In genomic region chr14:105165134-105165704, GRCh38 we compare ENCODE assay signal across 14 cellular contexts. TPM values are rescaled to one million over a fixed set of nuclear protein-coding genes. Genes with fewer than 3 reads are reported as not detected.
DNase-seq lines count a peak whose midpoint lies in the region; ATAC-seq, FAIRE-seq and TF ChIP-seq lines count a peak whose summit lies in the region.
"Had no signal": no experiment of that assay in that cellular context is flagged by ENCODE, and none has a peak within 500 bp of the region (broad histone marks: within the 10 kb centered on the region; RNA-seq: fewer than 3 reads in every experiment).

No MANE protein-coding gene starts in this region.

- H3K4me3 ChIP-seq in HepG2 (replicated peaks in 1 of 3; ENCODE audit: insufficient read depth in 1 of 3, low read depth in 2 of 3, low read length in 3 of 3) (no peak overlapping the region), right lobe of liver (no peak overlapping the region), bronchial epithelial cell (ENCODE audit: low read depth, low read length) (peak overlapping the region; percentile 34), left lung (no peak overlapping the region)

- in situ Hi-C loops in HepG2 (cut with HindIII; ENCODE audit: extremely low pct_ligation_motif_present, low pct_unique_long_range_greater_than_20kb) = no loop called here

- no peaks in the 10 kb centered on the region for H3K9me3 ChIP-seq in HepG2 (ENCODE audit: low read length)
- H3K9me3 ChIP-seq in right lobe of liver = no peaks in the 10 kb centered on the region
- H3K9me3 ChIP-seq in left lung = no peaks in the 10 kb centered on the region

- POLR2A ChIA-PET in HepG2 (lab: Yijun Ruan, JAX) = no interaction called here

- peaks cover 19% of the 10 kb centered on the region for H3K27me3 Mint-ChIP-seq in type B pancreatic cell

- intact Hi-C loops in HepG2 (cut with micrococcal nuclease; ENCODE audit: unreplicated experiment) (no loop called here), right lobe of liver (cut with DNase I) (no loop called here), left lung (cut with DNase I) (no loop called here)

- H3K36me3 Mint-ChIP-seq in type B pancreatic cell = no peaks in the 10 kb centered on the region
- H3K36me3 Mint-ChIP-seq: T-cell had no signal

- no peak overlapping the region for H3K4me2 ChIP-seq in HepG2 (ENCODE audit: low read depth, low read length)

- 0% methylated on average over 4 of the region's 10 CpGs for WGBS in HepG2 (ENCODE audit: low lambda C conversion rate)
- 83% methylated on average over 1 of the region's 10 CpGs for whole genome bisulfite sequencing in right lobe of liver (ENCODE audit: insufficient coverage, low coverage, low lambda C conversion rate, missing lambda C conversion rate)

- H3K9me3 Mint-ChIP-seq in type B pancreatic cell = no peaks in the 10 kb centered on the region
- H3K9me3 Mint-ChIP-seq: activated CD4-positive, alpha-beta T cell treated with anti-CD3 and anti-CD28 coated beads, Interleukin-2, amount 10 ng/mL, durations not matched to agents 24 days and 14 days; endodermal cell; T-cell had no signal

- H4K20me1 ChIP-seq in HepG2 (ENCODE audit: insufficient read depth, low read length) = no peaks in the 10 kb centered on the region; the same call in 1 of the 2 replicates

- H3K4me1 ChIP-seq in HepG2 (ENCODE audit: insufficient read depth, low read length) (no peaks in the 10 kb centered on the region), right lobe of liver (peaks cover 0 to 5% (median 0%) of the 10 kb centered on the region in 4 donors), left lung (peaks cover 3 to 26% of the 10 kb centered on the region in 2 donors)

- TF ChIP-seq POLR2A in HepG2 (IDR thresholded peaks at IDR 0.05; ENCODE audit: insufficient read depth in 1 of 2, low read depth in 2 of 2, low read length in 2 of 2) (no peak), right lobe of liver (IDR thresholded peaks at IDR 0.05) (no peak)

- no peaks in the 10 kb centered on the region for H3K4me1 Mint-ChIP-seq in type B pancreatic cell (ENCODE audit: unreplicated experiment)
- H3K4me1 Mint-ChIP-seq: endodermal cell had no signal

- H3K9ac ChIP-seq in HepG2 (ENCODE audit: insufficient read depth, low read depth, low read length) = no peak overlapping the region

- FAIRE-seq in HepG2 (lab: Jason Lieb, UNC) (no peak), bronchial epithelial cell (lab: Jason Lieb, UNC) (no peak)
- FAIRE-seq: GM18507 had no signal

- no peak for TF ChIP-seq RAD21 in HepG2 (CRISPR knock-in tag; IDR thresholded peaks at IDR 0.05)

- no peak for DNase-seq in HepG2 (ENCODE audit: low spot score)
- DNase-seq in right lobe of liver = no peak
- DNase-seq in NCI-H524 treated with DMSO at 0.1 percent for 48 hours (lab: John Stamatoyannopoulos, UW) = peak; percentile 16
- DNase-seq in bronchial epithelial cell (ENCODE audit: low read depth) = no peak
- DNase-seq in type B pancreatic cell (ENCODE audit: extremely low spot score, unreplicated experiment) = no peak
- DNase-seq in dedifferentiated amniotic fluid mesenchymal stem cell (ENCODE audit: extremely low spot score) = no peak
- DNase-seq in occipital lobe (lab: John Stamatoyannopoulos, UW) = no peak
- no peak for DNase-seq in left lung
- DNase-seq: activated CD4-positive, alpha-beta T cell treated with anti-CD3 and anti-CD28 coated beads, Interleukin-2, amount 10 ng/mL, durations not matched to agents 24 days and 14 days; endodermal cell; head of caudate nucleus; KBM-7; T-cell had no signal

- peak overlapping the region; percentile 34 for H3K4me3 Mint-ChIP-seq in type B pancreatic cell
- H3K4me3 Mint-ChIP-seq: activated CD4-positive, alpha-beta T cell treated with anti-CD3 and anti-CD28 coated beads, Interleukin-2, amount 10 ng/mL, durations not matched to agents 24 days and 14 days; endodermal cell had no signal

- H3K27me3 ChIP-seq in HepG2 (ENCODE audit: control insufficient read depth in 1 of 2, insufficient read depth in 2 of 2, low read length in 2 of 2) = peaks cover 24 to 77% of the 10 kb centered on the region in 2 experiments
- no peaks in the 10 kb centered on the region for H3K27me3 ChIP-seq in right lobe of liver
- H3K27me3 ChIP-seq in bronchial epithelial cell (ENCODE audit: control insufficient read depth, insufficient read depth, low read length) = no peaks in the 10 kb centered on the region
- H3K27me3 ChIP-seq in left lung = peaks cover 0 to 37% of the 10 kb centered on the region in 2 donors

- H3K27ac ChIP-seq in HepG2 (ENCODE audit: extremely low read length, insufficient read depth, low read length) (no peak overlapping the region), right lobe of liver (no peak overlapping the region), left lung (no peak overlapping the region)

- H3K36me3 ChIP-seq in HepG2 (replicated peaks in 1 of 2; ENCODE audit: control insufficient read depth in 1 of 2, insufficient read depth in 2 of 2, low read length in 2 of 2) = no peaks in the 10 kb centered on the region
- H3K36me3 ChIP-seq in right lobe of liver = no peaks in the 10 kb centered on the region
- H3K36me3 ChIP-seq in bronchial epithelial cell (ENCODE audit: control insufficient read depth, insufficient read depth, low read length) = peaks cover 8% of the 10 kb centered on the region
- H3K36me3 ChIP-seq in left lung = no peaks in the 10 kb centered on the region

- TF ChIP-seq CTCF in HepG2 (CRISPR knock-in tag; IDR thresholded peaks at IDR 0.05) (no peak), right lobe of liver (IDR thresholded peaks at IDR 0.05) (no peak), bronchial epithelial cell (IDR thresholded peaks at IDR 0.05; ENCODE audit: insufficient read depth, low read length, severe bottlenecking) (no peak), type B pancreatic cell (conservative IDR thresholded peaks at IDR 0.05) (no peak), left lung (IDR thresholded peaks at IDR 0.05) (no peak)

- no TSS peak for BruUV-seq in HepG2 (replicated peaks; lab: Mats Ljungman, UMichigan)

- H3K79me2 ChIP-seq in HepG2 (ENCODE audit: insufficient read depth, low read length) = no peaks in the 10 kb centered on the region

- TF ChIP-seq EP300 in HepG2 (IDR thresholded peaks at IDR 0.05; ENCODE audit: low read depth in 2 of 2, low read length in 2 of 2) (no peak), HepG2 (CRISPR knock-in tag; IDR thresholded peaks at IDR 0.05; ENCODE audit: borderline replicate concordance) (no peak)

- H3K27ac Mint-ChIP-seq in type B pancreatic cell = no peak overlapping the region
- H3K27ac Mint-ChIP-seq: activated CD4-positive, alpha-beta T cell treated with anti-CD3 and anti-CD28 coated beads, Interleukin-2, amount 10 ng/mL, durations not matched to agents 24 days and 14 days; endodermal cell had no signal

- no peak overlapping the region for H2AFZ ChIP-seq in HepG2 (ENCODE audit: low read length)

- ATAC-seq in HepG2 (peak; percentile 15; the same call in 2 of the 3 replicates), right lobe of liver (no peak), left lung (no peak)
- ATAC-seq: T-cell had no signal

- CTCF ChIA-PET in HepG2 (lab: Yijun Ruan, JAX; ENCODE audit: low intra/inter-chr PET ratio, low total read pairs) = no interaction called here

RNA-seq across cellular contexts. Expression of gene JAG2, which starts 3.4 kb away (rescaled TPM):
- total RNA-seq in HepG2 (2016; rRNA removed; fragmentation: Illumina TruSeq; extraction: Trizol) (0.04 TPM in 1 of 2 replicates, not detected in the other), right lobe of liver (1 to 10 TPM; 1.1 to 3.5 (median 1.2) TPM), bronchial epithelial cell (31.6 and 45.3 TPM in 2 replicates), type B pancreatic cell (ENCODE audit: low replicate concordance) (16.5 and 37.1 TPM in 2 replicates), occipital lobe (31.7 TPM), left lung (10 to 100 TPM; 32.0 to 34.2 TPM)
- not detected in 2 replicates for total RNA-seq in HepG2 (2016; cell fraction: cytosol; rRNA removed; fragmentation: Illumina TruSeq; extraction: Trizol; ENCODE audit: low read depth)
- total RNA-seq in HepG2 (2016; cell fraction: insoluble cytoplasmic fraction; rRNA removed; fragmentation: Illumina TruSeq; extraction: Trizol) = not detected in 2 replicates
- total RNA-seq in HepG2 (2016; cell fraction: membrane; rRNA removed; fragmentation: Illumina TruSeq; extraction: Trizol) = not detected in 2 replicates
- not detected in 2 replicates for total RNA-seq in HepG2 (2016; cell fraction: nucleus; rRNA removed; fragmentation: Illumina TruSeq; extraction: Trizol)
- polyA plus RNA-seq in HepG2 (2011; rRNA removed) = 0.16 and 0.22 TPM in 2 replicates
- polyA plus RNA-seq in HepG2 (2011; cell fraction: cytosol; rRNA removed) = 0.04 and 0.10 TPM in 2 replicates
- 1.3 and 3.3 TPM in 2 replicates for polyA plus RNA-seq in HepG2 (2011; cell fraction: nucleus; rRNA removed)
- polyA plus RNA-seq in HepG2 (2012) = 0.16 TPM in 1 of 2 replicates, not detected in the other
- polyA plus RNA-seq in HepG2 (2016; cell fraction: cytosol; fragmentation: Illumina TruSeq; extraction: Trizol; ENCODE audit: low read depth) = not detected in 2 replicates
- not detected in 2 replicates for polyA plus RNA-seq in HepG2 (2016; cell fraction: insoluble cytoplasmic fraction; fragmentation: Illumina TruSeq; extraction: Trizol; ENCODE audit: low read depth)
- not detected in 2 replicates for polyA plus RNA-seq in HepG2 (2016; cell fraction: membrane; fragmentation: Illumina TruSeq; extraction: Trizol; ENCODE audit: low read depth)
- not detected in 2 replicates for polyA plus RNA-seq in HepG2 (2016; cell fraction: nucleus; fragmentation: Illumina TruSeq; extraction: Trizol; ENCODE audit: insufficient read depth, low read depth)
- polyA minus RNA-seq in HepG2 (2011; rRNA and poly(A)+ RNA removed; ENCODE audit: low replicate concordance) = 0.36 and 6.6 TPM in 2 replicates
- 0.44 TPM in 1 of 2 replicates, not detected in the other for polyA minus RNA-seq in HepG2 (2011; cell fraction: cytosol; rRNA and poly(A)+ RNA removed)
- 0.13 TPM in 1 of 2 replicates, not detected in the other for polyA minus RNA-seq in HepG2 (2011; cell fraction: nucleus; rRNA and poly(A)+ RNA removed)

RNA-seq across cellular contexts. Expression of gene NUDT14, which starts 15.9 kb away (rescaled TPM):
- total RNA-seq in HepG2 (2016; rRNA removed; fragmentation: Illumina TruSeq; extraction: Trizol) = 4.0 and 5.8 TPM in 2 replicates
- 9.0 and 9.9 TPM in 2 replicates for total RNA-seq in HepG2 (2016; cell fraction: cytosol; rRNA removed; fragmentation: Illumina TruSeq; extraction: Trizol; ENCODE audit: low read depth)
- total RNA-seq in HepG2 (2016; cell fraction: insoluble cytoplasmic fraction; rRNA removed; fragmentation: Illumina TruSeq; extraction: Trizol) = 4.4 and 5.8 TPM in 2 replicates
- total RNA-seq in HepG2 (2016; cell fraction: membrane; rRNA removed; fragmentation: Illumina TruSeq; extraction: Trizol) = 7.1 and 10.6 TPM in 2 replicates
- total RNA-seq in HepG2 (2016; cell fraction: nucleus; rRNA removed; fragmentation: Illumina TruSeq; extraction: Trizol) = 2.4 and 2.7 TPM in 2 replicates
- polyA plus RNA-seq in HepG2 (2011; rRNA removed) = 6.1 and 6.7 TPM in 2 replicates
- polyA plus RNA-seq in HepG2 (2011; cell fraction: cytosol; rRNA removed) = 5.7 and 9.2 TPM in 2 replicates
- 5.6 and 6.5 TPM in 2 replicates for polyA plus RNA-seq in HepG2 (2011; cell fraction: nucleus; rRNA removed)
- polyA plus RNA-seq in HepG2 (2012) = 4.5 and 5.4 TPM in 2 replicates
- 11.3 and 13.8 TPM in 2 replicates for polyA plus RNA-seq in HepG2 (2016; cell fraction: cytosol; fragmentation: Illumina TruSeq; extraction: Trizol; ENCODE audit: low read depth)
- 4.0 and 5.1 TPM in 2 replicates for polyA plus RNA-seq in HepG2 (2016; cell fraction: insoluble cytoplasmic fraction; fragmentation: Illumina TruSeq; extraction: Trizol; ENCODE audit: low read depth)
- polyA plus RNA-seq in HepG2 (2016; cell fraction: membrane; fragmentation: Illumina TruSeq; extraction: Trizol; ENCODE audit: low read depth) = 7.8 and 10.1 TPM in 2 replicates
- polyA plus RNA-seq in HepG2 (2016; cell fraction: nucleus; fragmentation: Illumina TruSeq; extraction: Trizol; ENCODE audit: insufficient read depth, low read depth) = 5.5 and 5.6 TPM in 2 replicates
- polyA minus RNA-seq in HepG2 (2011; rRNA and poly(A)+ RNA removed; ENCODE audit: low replicate concordance) = 3.5 and 4.3 TPM in 2 replicates
- polyA minus RNA-seq in HepG2 (2011; cell fraction: cytosol; rRNA and poly(A)+ RNA removed) = 1.3 and 3.4 TPM in 2 replicates
- 1.3 and 1.9 TPM in 2 replicates for polyA minus RNA-seq in HepG2 (2011; cell fraction: nucleus; rRNA and poly(A)+ RNA removed)
- 10 to 100 TPM in 5 of 6 experiments, 1 to 10 TPM in 1; 9.0 to 27.4 (median 11.4) TPM for total RNA-seq in right lobe of liver
- 31.9 and 45.4 TPM in 2 replicates for total RNA-seq in bronchial epithelial cell
- total RNA-seq in type B pancreatic cell (ENCODE audit: low replicate concordance) = 33.3 and 49.6 TPM in 2 replicates
- total RNA-seq in occipital lobe = 18.2 TPM
- 10 to 100 TPM; 52.5 to 77.5 TPM for total RNA-seq in left lung
